In the genomic region with DNA sequence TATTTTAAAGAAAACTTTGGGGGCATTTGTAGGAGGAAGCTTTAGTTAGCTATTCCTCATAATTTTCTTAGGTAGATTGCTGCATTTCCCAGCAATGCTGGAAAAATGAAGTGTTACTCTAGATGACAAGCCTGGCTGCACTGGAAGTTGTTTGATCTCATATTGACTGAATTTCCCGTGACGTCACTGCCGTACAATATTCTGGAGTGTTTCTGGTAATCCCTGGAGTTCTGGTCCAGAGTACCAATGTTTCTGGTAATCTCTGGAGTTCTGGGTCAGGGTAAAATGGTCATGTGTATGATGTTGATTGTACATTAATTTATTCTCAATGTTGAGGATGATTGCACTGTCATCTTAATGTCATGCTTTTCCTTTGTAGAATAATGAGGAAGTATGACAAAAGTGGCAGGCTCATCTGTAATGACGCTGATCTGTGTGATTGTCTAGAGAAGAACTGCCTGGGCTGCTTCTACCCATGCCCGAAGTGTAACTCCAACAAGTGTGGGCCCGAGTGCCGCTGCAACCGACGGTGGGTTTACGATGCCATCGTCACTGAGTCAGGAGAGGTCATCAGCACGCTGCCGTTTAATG, we compare ENCODE assay signal across 2 cellular contexts.
A peak's percentile ranks its signal among the peaks of the same experiment; 100 is the strongest.
TF ChIP-seq lines count a peak whose summit lies in the region.

No MANE protein-coding gene starts in this region.

TF ChIP-seq in GM23338, 12 proteins besides CTCF, POLR2A, EP300 and RAD21 (continues in another document):
- TF ChIP-seq ZNF462 (CRISPR knock-in tag; IDR thresholded peaks at IDR 0.05) (no peak), CREB1 (CRISPR knock-in tag; IDR thresholded peaks at IDR 0.05; ENCODE audit: low read depth) (no peak), ETS1 (IDR thresholded peaks at IDR 0.05) (no peak), NANOG (IDR thresholded peaks at IDR 0.05; ENCODE audit: borderline replicate concordance) (no peak), STAT1 (IDR thresholded peaks at IDR 0.05; ENCODE audit: unreplicated experiment) (no peak), ZNF114 (CRISPR knock-in tag; IDR thresholded peaks at IDR 0.05) (no peak), EZH2phosphoT487 (IDR thresholded peaks at IDR 0.05; ENCODE audit: unreplicated experiment) (no peak), REST (IDR thresholded peaks at IDR 0.05; ENCODE audit: unreplicated experiment) (no peak), EZH2 (IDR thresholded peaks at IDR 0.05; ENCODE audit: low read depth, unreplicated experiment) (no peak)

TF ChIP-seq in K562, 482 proteins besides CTCF, POLR2A, EP300 and RAD21:
- no peak for TF ChIP-seq ATF1 (CRISPR knock-in tag; IDR thresholded peaks at IDR 0.05)
- peak; percentile 83 for TF ChIP-seq ATF1 (tag; IDR thresholded peaks at IDR 0.05)
- no peak for TF ChIP-seq CAMTA2 (CRISPR knock-in tag; conservative IDR thresholded peaks at IDR 0.05)
- TF ChIP-seq ZBTB12 (CRISPR knock-in tag; IDR thresholded peaks at IDR 0.05): 0 out of 2 replicates have a peak, but pooled peaks have one; percentile 25
